In the genomic region with DNA sequence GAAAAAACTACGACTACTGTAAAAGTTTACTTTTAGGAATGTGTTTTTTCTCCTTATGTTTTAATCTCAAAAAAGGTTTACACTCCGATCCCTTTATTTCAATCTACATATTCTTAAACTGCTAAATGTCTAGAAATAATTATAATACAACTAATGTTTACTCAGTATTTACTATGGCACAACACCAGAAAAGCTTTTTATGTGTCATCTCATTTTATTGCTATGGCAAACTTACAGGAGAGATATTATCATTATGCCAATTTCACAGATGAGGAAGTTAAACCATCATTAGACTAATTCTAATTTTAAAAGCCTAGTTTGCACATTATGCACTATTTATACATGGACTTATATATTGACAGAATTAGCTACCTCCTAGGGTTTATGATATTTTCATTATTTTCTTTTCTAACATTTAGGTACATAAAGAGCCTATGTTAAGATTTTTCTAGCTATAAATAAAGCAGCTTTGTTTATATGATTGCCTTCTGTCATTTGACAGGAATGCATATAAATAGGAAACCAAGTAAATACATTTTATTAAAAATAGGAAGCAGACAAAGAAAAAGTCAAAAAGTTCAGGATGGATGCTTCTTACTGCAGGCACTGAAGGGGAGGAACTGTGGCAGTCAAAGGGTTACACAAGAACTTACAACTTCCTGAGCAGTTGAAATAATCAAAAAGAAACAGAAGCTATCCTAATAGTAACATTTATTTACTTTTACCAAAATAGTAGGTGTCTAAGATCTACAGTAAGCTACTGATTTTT, we compare ENCODE assay signal across 17 cellular contexts.
"Had no signal": no experiment of that assay in that cellular context is flagged by ENCODE, and none has a peak within 500 bp of the region (broad histone marks: within the 10 kb centered on the region; RNA-seq: fewer than 3 reads in every experiment).

No MANE protein-coding gene starts in this region.

- H3K36me3 ChIP-seq: cardiac muscle cell, upper lobe of right lung had no signal

- DNase-seq: activated CD4-positive, alpha-beta memory T cell treated with anti-CD3 and anti-CD28 coated beads, Interleukin-2, amount 10 ng/mL, durations not matched to agents 7 days and 5 days; activated CD4-positive, alpha-beta T cell treated with anti-CD3 and anti-CD28 coated beads for 36 hours; activated naive CD4-positive, alpha-beta T cell treated with anti-CD3 and anti-CD28 coated beads, Interleukin-2, amount 50 U/mL, for 16 hours; activated T-cell treated with anti-CD3 and anti-CD28 coated beads, Interleukin-2, amount 50 U/mL, for 24 hours; dorsolateral prefrontal cortex; glutamatergic neuron; hypothalamus; left ventricle myocardium superior; mucosa of descending colon; naive thymus-derived CD4-positive, alpha-beta T cell; T-helper 9 cell; upper lobe of right lung had no signal

- H3K79me2 ChIP-seq: parathyroid adenoma had no signal

- H3K27ac ChIP-seq: cardiac muscle cell, dorsolateral prefrontal cortex, parathyroid adenoma, thoracic aorta, upper lobe of right lung had no signal

- H3K9me3 ChIP-seq: mucosa of descending colon, thoracic aorta, upper lobe of right lung had no signal

- H3K4me1 ChIP-seq: parathyroid adenoma, upper lobe of right lung had no signal

- H2AFZ ChIP-seq: parathyroid adenoma had no signal

- H3K27me3 ChIP-seq: cardiac muscle cell, dorsolateral prefrontal cortex, upper lobe of right lung had no signal

- H3K9ac ChIP-seq: parathyroid adenoma had no signal

- ATAC-seq: activated CD4-positive, alpha-beta T cell treated with anti-CD3 and anti-CD28 coated beads for 36 hours; esophagus mucosa; left ventricle myocardium superior; mucosa of descending colon; naive thymus-derived CD4-positive, alpha-beta T cell; stimulated activated effector memory CD8-positive, alpha-beta T cell treated with anti-CD3 and anti-CD28 coated beads, Interleukin-12 subunit alpha, Interleukin-12 subunit beta, amount 100 ng/mL, for 72 hours; upper lobe of right lung had no signal

- H3K4me3 ChIP-seq: cardiac muscle cell, dorsolateral prefrontal cortex, mucosa of descending colon, thoracic aorta, upper lobe of right lung had no signal
